ENCODE assay signal across 8 cellular contexts in the genomic region with DNA sequence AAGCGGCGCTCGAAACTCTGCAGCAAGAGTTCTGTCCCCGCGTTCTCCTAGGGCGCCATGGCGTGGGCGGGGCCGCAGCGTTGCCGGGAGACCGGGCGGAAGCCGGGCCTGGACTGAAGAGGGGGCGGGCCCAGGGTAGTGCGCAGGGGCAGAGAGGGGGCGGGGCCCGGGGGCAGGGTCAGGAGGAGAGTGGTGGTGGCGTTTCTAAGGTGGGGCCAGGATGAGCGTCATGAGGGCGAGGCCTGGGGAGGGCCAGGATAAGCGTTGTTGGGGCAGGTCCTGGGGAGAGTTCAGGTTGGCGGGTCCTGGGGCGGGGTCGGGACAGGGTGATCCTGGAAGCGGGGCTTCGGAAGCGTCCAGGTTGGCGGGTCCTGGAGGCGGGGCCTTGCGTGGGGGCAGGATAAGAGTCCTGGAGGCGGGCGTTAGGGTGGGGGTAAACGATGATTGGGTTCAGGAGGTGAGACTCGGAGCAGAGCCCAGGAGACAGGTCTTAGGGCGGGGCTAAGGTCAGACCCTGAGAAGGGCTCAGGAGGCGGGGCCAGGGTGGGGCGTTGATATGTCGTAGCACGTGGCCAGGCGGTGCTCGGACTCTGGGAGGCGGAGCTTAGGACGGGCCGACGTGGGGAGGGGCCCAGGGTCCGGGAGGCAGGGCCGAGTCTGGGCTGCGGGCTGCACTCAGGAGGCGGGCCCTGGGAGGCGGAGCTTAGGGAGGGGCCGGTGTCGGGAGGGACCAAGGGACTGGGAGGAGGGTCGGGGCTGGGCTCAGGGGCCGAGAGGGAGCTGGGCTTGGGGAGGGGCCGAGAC.
DNase-seq lines count a peak whose midpoint lies in the region; ATAC-seq and TF ChIP-seq lines count a peak whose summit lies in the region.
"Not testable (repeated sequence)": the region's sequence is repeated elsewhere in the genome, so short reads cannot be mapped to it uniquely, and the experiment has no call there.

No MANE protein-coding gene starts in this region.

- ATAC-seq in GM19043 (IDR thresholded peaks at IDR 0.05; ENCODE audit: low read depth, unreplicated experiment) (peak; percentile 94), HG03378 (IDR thresholded peaks at IDR 0.05; ENCODE audit: unreplicated experiment) (peak; percentile 92)

- not testable (repeated sequence) for H3K27me3 ChIP-seq in kidney epithelial cell (ENCODE audit: control insufficient read depth, insufficient read depth, low read length)

- H3K36me3 Mint-ChIP-seq in chondrocyte (ENCODE audit: low read depth), result not testable (repeated sequence)

- H3K4me3 ChIP-seq in AG10803 (ENCODE audit: low read length), result peak overlapping the region; percentile 65
- peak overlapping the region; percentile 72 for H3K4me3 ChIP-seq in kidney epithelial cell (ENCODE audit: low read depth, low read length)

- not testable (repeated sequence) for H3K9me3 Mint-ChIP-seq in chondrocyte (ENCODE audit: low read depth)

- peak overlapping the region; percentile 85 for H3K4me3 Mint-ChIP-seq in chondrocyte (ENCODE audit: unreplicated experiment)

- peak overlapping the region; percentile 94 for H3K27ac Mint-ChIP-seq in chondrocyte (ENCODE audit: unreplicated experiment)

- H3K4me1 Mint-ChIP-seq in chondrocyte (ENCODE audit: low read depth), result peaks cover 18% of the 10 kb centered on the region

- not testable (repeated sequence) for H3K36me3 ChIP-seq in kidney epithelial cell (ENCODE audit: control insufficient read depth, insufficient read depth, low read length)

- DNase-seq in AG10803 (ENCODE audit: low read depth) (peak; percentile 99), NCI-H446 treated with DMSO at 0.1 percent for 48 hours (lab: John Stamatoyannopoulos, UW) (peak; percentile 92), chondrocyte (ENCODE audit: low spot score) (peak; percentile 99), kidney epithelial cell (ENCODE audit: low read depth) (peak; percentile 84)
- DNase-seq in activated CD4-positive, alpha-beta T cell treated with anti-CD3 and anti-CD28 coated beads for 24 hours (ENCODE audit: low read depth in 2 of 2), result peak; percentile 97 to 99
- peak; percentile 97 to 98 for DNase-seq in stimulated activated CD4-positive, alpha-beta T cell treated with anti-CD3 and anti-CD28 coated beads, Interleukin-15, amount 100 ng/mL, for 48 hours (ENCODE audit: low read depth in 2 of 2)

- not testable (repeated sequence) for H3K27me3 Mint-ChIP-seq in chondrocyte (ENCODE audit: low read depth)

- not testable (repeated sequence) for TF ChIP-seq CTCF in AG10803 (conservative IDR thresholded peaks at IDR 0.05; ENCODE audit: low read length); chondrocyte (IDR thresholded peaks at IDR 0.05); kidney epithelial cell (IDR thresholded peaks at IDR 0.05; ENCODE audit: insufficient read depth, low read length, poor library complexity, severe bottlenecking)

Comparison
In these comparisons a context has a peak if more than half of its experiments do, and no peak if none do; other contexts are left out.
1. Peak in every context shown above with its lines: DNase-seq, ATAC-seq and H3K4me3 ChIP-seq.